ENCODE assay signal across 22 cellular contexts in genomic region chr11:74318241-74318932, GRCh38. TPM values are rescaled to one million over a fixed set of nuclear protein-coding genes. Genes with fewer than 3 reads are reported as not detected.
DNase-seq lines count a peak whose midpoint lies in the region; FAIRE-seq and TF ChIP-seq lines count a peak whose summit lies in the region.
"Had no signal": no experiment of that assay in that cellular context is flagged by ENCODE, and none has a peak within 500 bp of the region (broad histone marks: within the 10 kb centered on the region; RNA-seq: fewer than 3 reads in every experiment).

No MANE protein-coding gene starts in this region.

- no peaks in the 10 kb centered on the region for H3K4me1 ChIP-seq in neural progenitor cell

- H3K4me2 ChIP-seq in neural progenitor cell: no peak overlapping the region

- H3K9ac ChIP-seq in neural progenitor cell: no peak overlapping the region

- TF ChIP-seq CTCF in neural progenitor cell (IDR thresholded peaks at IDR 0.05): no peak

- peaks cover 2% of the 10 kb centered on the region for H3K27me3 Mint-ChIP-seq in neural progenitor cell (ENCODE audit: insufficient read depth, low read depth)

- peak overlapping the region; percentile 8 for H3K27ac Mint-ChIP-seq in neural progenitor cell
- H3K27ac Mint-ChIP-seq: activated naive CD8-positive, alpha-beta T cell treated with anti-CD3 and anti-CD28 coated beads, Interleukin-2, amount 10 ng/mL, durations not matched to agents 7 days and 5 days; B cell; nephron had no signal

- H3K79me2 ChIP-seq in neural progenitor cell (ENCODE audit: low read depth): no peaks in the 10 kb centered on the region

- FAIRE-seq in RCC 7860 (lab: Jason Lieb, UNC): no peak
- FAIRE-seq: colon had no signal

- peaks cover 8% of the 10 kb centered on the region for H3K27me3 ChIP-seq in neural progenitor cell
- H3K27me3 ChIP-seq: tibial artery had no signal

- no peak overlapping the region for H2AFZ ChIP-seq in neural progenitor cell (replicated peaks)

- DNase-seq in Daoy (ENCODE audit: low read depth) (peak; percentile 17), RCC 7860 (ENCODE audit: low spot score) (peak; percentile 13), epithelial cell of prostate (ENCODE audit: low read depth, low spot score) (no peak), neural progenitor cell (ENCODE audit: low spot score) (no peak), head of caudate nucleus (no peak), substantia nigra (lab: John Stamatoyannopoulos, UW) (no peak), T-helper 9 cell (no peak), NCI-H345 (lab: John Stamatoyannopoulos, UW) (no peak)
- DNase-seq: activated naive CD8-positive, alpha-beta T cell treated with anti-CD3 and anti-CD28 coated beads, Interleukin-2, amount 10 ng/mL, durations not matched to agents 7 days and 5 days; activated T-cell treated with anti-CD3 and anti-CD28 coated beads, Interleukin-2, amount 50 U/mL, for 48 hours; DMS79; H7; NCI-H1048; NCI-H2171 treated with DMSO at 0.1 percent for 48 hours; NK-92 treated with Interleukin-12 subunit alpha and Interleukin-12 subunit beta, amount 100 ng/mL, for 24 hours; retina; stimulated activated CD4-positive, alpha-beta T cell treated with anti-CD3 and anti-CD28 coated beads, Interleukin-4, amount 100 ng/mL, for 24 hours; tibial artery had no signal

- H3K4me3 ChIP-seq in neural progenitor cell: no peak overlapping the region
- H3K4me3 ChIP-seq: lung, tibial artery had no signal

- no peaks in the 10 kb centered on the region for H3F3A ChIP-seq in neural progenitor cell (ENCODE audit: low read depth)

- H3K4me3 Mint-ChIP-seq in neural progenitor cell: no peak overlapping the region
- H3K4me3 Mint-ChIP-seq: activated naive CD8-positive, alpha-beta T cell treated with anti-CD3 and anti-CD28 coated beads, Interleukin-2, amount 10 ng/mL, durations not matched to agents 7 days and 5 days; B cell; nephron had no signal

- peaks cover 2% of the 10 kb centered on the region for H3K36me3 Mint-ChIP-seq in neural progenitor cell

- H3K27ac ChIP-seq in epithelial cell of prostate: peak overlapping the region; percentile 82
- H3K27ac ChIP-seq in neural progenitor cell: no peak overlapping the region
- H3K27ac ChIP-seq in substantia nigra (ENCODE audit: low read depth, low read length, poor library complexity, severe bottlenecking): no peak overlapping the region

- no peaks in the 10 kb centered on the region for H4K20me1 ChIP-seq in neural progenitor cell (ENCODE audit: low read depth)

- H3K36me3 ChIP-seq in neural progenitor cell: no peaks in the 10 kb centered on the region
- H3K36me3 ChIP-seq: tibial artery had no signal

- H3K9me3 ChIP-seq in neural progenitor cell (ENCODE audit: low read depth): no peaks in the 10 kb centered on the region

- peaks cover 21% of the 10 kb centered on the region for H3K9me3 Mint-ChIP-seq in neural progenitor cell

- intact Hi-C loops in head of caudate nucleus (cut with DNase I): no loop called here

- H3K4me1 Mint-ChIP-seq in neural progenitor cell: peaks cover 9% of the 10 kb centered on the region

RNA-seq across cellular contexts. Expression of gene P4HA3, which starts 6.9 kb away (rescaled TPM):
- 1.5 and 2.5 TPM in 2 replicates for total RNA-seq in Daoy (2014; rRNA removed; shearing (Covaris generic))
- not detected in 2 replicates for total RNA-seq in neural progenitor cell (ENCODE audit: low replicate concordance)
- total RNA-seq: activated naive CD8-positive, alpha-beta T cell treated with anti-CD3 and anti-CD28 coated beads, Interleukin-2, amount 10 ng/mL, durations not matched to agents 7 days and 5 days; B cell had no signal

Comparison
In these comparisons a context has a peak if more than half of its experiments do, and no peak if none do; other contexts are left out.
1. DNase-seq: peak in Daoy (single experiment) and RCC 7860 (single experiment); none in epithelial cell of prostate (single experiment), neural progenitor cell (single experiment), head of caudate nucleus (0 of 42), substantia nigra (0 of 49), T-helper 9 cell (single experiment) and NCI-H345 (single experiment).